26 cellular contexts compared by ENCODE assay signal in the genomic region with DNA sequence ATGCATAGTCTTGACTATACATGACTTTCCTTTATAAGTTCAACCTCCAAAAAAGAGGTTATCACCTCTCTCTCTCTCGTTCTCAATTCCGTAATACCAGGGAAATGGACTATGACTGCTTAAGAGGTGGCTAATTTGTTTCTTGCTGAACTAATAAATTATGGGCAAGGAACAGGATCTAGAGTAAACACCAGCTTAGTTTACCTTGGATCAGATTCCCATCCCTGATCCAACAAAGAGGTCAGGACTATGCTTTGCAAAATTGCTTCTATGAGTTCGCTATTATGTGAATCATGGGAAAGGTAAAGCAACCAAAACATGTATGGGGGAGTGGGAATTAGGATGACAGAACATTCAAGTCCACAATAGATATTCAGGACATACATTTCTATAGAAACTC.
A peak's percentile ranks its signal among the peaks of the same experiment; 100 is the strongest.
DNase-seq lines count a peak whose midpoint lies in the region; ATAC-seq and TF ChIP-seq lines count a peak whose summit lies in the region.
"Had no signal": no experiment of that assay in that cellular context is flagged by ENCODE, and none has a peak within 500 bp of the region (broad histone marks: within the 10 kb centered on the region; RNA-seq: fewer than 3 reads in every experiment).

No MANE protein-coding gene starts in this region.

- TF ChIP-seq CTCF in VCaP (conservative IDR thresholded peaks at IDR 0.05) = no peak
- TF ChIP-seq CTCF in type B pancreatic cell (conservative IDR thresholded peaks at IDR 0.05) = no peak

- ATAC-seq in aorta (ENCODE audit: low FRiP score) (no peak), GM21619 (IDR thresholded peaks at IDR 0.05; ENCODE audit: unreplicated experiment) (no peak)
- ATAC-seq: heart left ventricle had no signal

- H3K9me3 ChIP-seq in aorta (ENCODE audit: control insufficient read depth, low read length) = no peaks in the 10 kb centered on the region
- H3K9me3 ChIP-seq: breast epithelium, Caco-2, heart left ventricle, neutrophil, spleen, stomach had no signal

- DNase-seq in COLO668 (lab: John Stamatoyannopoulos, UW; ENCODE audit: unreplicated experiment) (peak; percentile 3), NCI-H128 (lab: John Stamatoyannopoulos, UW; ENCODE audit: unreplicated experiment) (peak; percentile 61), NCI-H345 treated with DMSO at 0.1 percent for 48 hours (lab: John Stamatoyannopoulos, UW; ENCODE audit: unreplicated experiment) (peak; percentile 83), aorta (no peak), type B pancreatic cell (ENCODE audit: extremely low spot score, unreplicated experiment) (no peak), foreskin melanocyte (no peak)
- DNase-seq: activated CD4-positive, alpha-beta T cell treated with anti-CD3 and anti-CD28 coated beads, Interleukin-2, amount 50 U/mL, for 1 hour; Caco-2; HCEC 1CT; heart left ventricle; Karpas-422; NCI-H1436; NCI-H524 treated with DMSO at 0.1 percent for 48 hours; spleen; stimulated activated CD4-positive, alpha-beta T cell treated with anti-CD3 and anti-CD28 coated beads, Interleukin-4, amount 100 ng/mL, for 24 hours; stomach; trophoblast cell; WERI-Rb-1 had no signal

- intact Hi-C loops in aorta (cut with DNase I) = no loop called here

- H3K4me3 Mint-ChIP-seq in type B pancreatic cell = no peak overlapping the region
- H3K4me3 Mint-ChIP-seq: B cell had no signal

- no peaks in the 10 kb centered on the region for H3K36me3 ChIP-seq in aorta (ENCODE audit: control insufficient read depth in 1 of 2, insufficient read depth in 2 of 2, low read length in 1 of 2)
- H3K36me3 ChIP-seq: breast epithelium, heart left ventricle, neutrophil, spleen, stomach, WERI-Rb-1 had no signal

- H3K27ac ChIP-seq in VCaP (peak overlapping the region; percentile 75), aorta (ENCODE audit: low read depth in 1 of 2, low read length in 2 of 2) (no peak overlapping the region)
- H3K27ac ChIP-seq: breast epithelium, coronary artery, heart left ventricle, neutrophil, stomach, WERI-Rb-1 had no signal

- H3K4me3 ChIP-seq in aorta (ENCODE audit: low read length in 2 of 2) = no peak overlapping the region
- H3K4me3 ChIP-seq: breast epithelium, coronary artery, heart left ventricle, lung, spleen, stomach had no signal

- peaks cover 14% of the 10 kb centered on the region for H3K4me1 Mint-ChIP-seq in type B pancreatic cell (ENCODE audit: unreplicated experiment)
- H3K4me1 Mint-ChIP-seq: B cell had no signal

- no peaks in the 10 kb centered on the region for H3K36me3 Mint-ChIP-seq in type B pancreatic cell

- no peaks in the 10 kb centered on the region for H3K27me3 ChIP-seq in aorta (ENCODE audit: control insufficient read depth in 1 of 2, insufficient read depth in 2 of 2, low read length in 1 of 2)
- H3K27me3 ChIP-seq: breast epithelium, heart left ventricle, neutrophil, spleen, stomach had no signal

- WGBS in aorta, 2 donors = 30% methylated on average over 3 of the region's 3 CpGs

- H3K4me1 ChIP-seq in aorta (ENCODE audit: control insufficient read depth in 1 of 2, insufficient read depth in 2 of 2, low read length in 2 of 2) = no peaks in the 10 kb centered on the region
- H3K4me1 ChIP-seq: breast epithelium, heart left ventricle had no signal

- no peaks in the 10 kb centered on the region for H3K9me3 Mint-ChIP-seq in type B pancreatic cell
- H3K9me3 Mint-ChIP-seq: activated T-helper 2 cell treated with anti-CD3 and anti-CD28 coated beads, Interferon-gamma antibody, Interleukin-2, Interleukin-4, amounts not matched to agents 10 μg/mL and 5 μg/mL and 100 μg/mL, durations not matched to agents 14 hours and 24 hours and 36 hours had no signal

- no peak overlapping the region for H3K27ac Mint-ChIP-seq in type B pancreatic cell
- H3K27ac Mint-ChIP-seq: activated T-helper 2 cell treated with anti-CD3 and anti-CD28 coated beads, Interferon-gamma antibody, Interleukin-2, Interleukin-4, amounts not matched to agents 10 μg/mL and 5 μg/mL and 100 μg/mL, durations not matched to agents 14 hours and 24 hours and 36 hours; B cell had no signal

- H3K27me3 Mint-ChIP-seq in type B pancreatic cell = peaks cover 20% of the 10 kb centered on the region
- H3K27me3 Mint-ChIP-seq: B cell had no signal

Comparison
In these comparisons a context has a peak if more than half of its experiments do, and no peak if none do; other contexts are left out.
1. DNase-seq: peak in COLO668 (single experiment), NCI-H128 (single experiment) and NCI-H345 treated with DMSO at 0.1 percent for 48 hours (single experiment); none in aorta (0 of 2), type B pancreatic cell (single experiment) and foreskin melanocyte (single experiment).